ENCODE assay signal across 8 cellular contexts in genomic region chr9:19161257-19162025, GRCh38. TPM values are rescaled to one million over a fixed set of nuclear protein-coding genes. Genes with fewer than 3 reads are reported as not detected.
DNase-seq lines count a peak whose midpoint lies in the region; ATAC-seq lines count a peak whose summit lies in the region.

No MANE protein-coding gene starts in this region.

- peaks cover 3% of the 10 kb centered on the region for H3K4me1 ChIP-seq in right cardiac atrium (ENCODE audit: control insufficient read depth, insufficient read depth, low read length)

- intact Hi-C loops in right cardiac atrium (cut with DNase I): loop anchor here in 1 of 4 donors (5.0 kb wide), 1 partner anchor 34 kb away; the partner anchor contains the start of gene PLIN2

- H3K27me3 ChIP-seq in right cardiac atrium (ENCODE audit: control insufficient read depth, insufficient read depth): no peaks in the 10 kb centered on the region

- DNase-seq in NOMO-1 (lab: John Stamatoyannopoulos, UW; ENCODE audit: unreplicated experiment in 2 of 2) (peak; percentile 70 to 89), right cardiac atrium (no peak), 8988T (no peak), NCI-H2227 (lab: John Stamatoyannopoulos, UW; ENCODE audit: unreplicated experiment) (no peak)
- peak; percentile 45 for DNase-seq in activated naive CD4-positive, alpha-beta T cell treated with Interleukin-2 at 50 U/mL for 16 hours
- DNase-seq in stimulated activated CD4-positive, alpha-beta T cell treated with anti-CD3 and anti-CD28 coated beads, Interleukin-2, amount 100 ng/mL, for 4 hours (ENCODE audit: low read depth): peak; percentile 23

- no peak overlapping the region for H3K4me3 ChIP-seq in right cardiac atrium (ENCODE audit: low read length)

- H3K27ac ChIP-seq in right cardiac atrium (ENCODE audit: low read length): peak overlapping the region; percentile 52

- 54% methylated on average over 9 of the region's 9 CpGs for WGBS in right cardiac atrium

- ATAC-seq in GM18499 (IDR thresholded peaks at IDR 0.05; ENCODE audit: insufficient read depth, unreplicated experiment) (peak; percentile 90), HG02678 (IDR thresholded peaks at IDR 0.05; ENCODE audit: unreplicated experiment) (peak; percentile 78), right cardiac atrium (peak; percentile 79 to 93)

- no peaks in the 10 kb centered on the region for H3K9me3 ChIP-seq in right cardiac atrium (ENCODE audit: control insufficient read depth, low read length)

RNA-seq across cellular contexts. Expression of gene PLIN2, which starts 34.1 kb away (rescaled TPM):
- 100 to 1,000 TPM in 1 of 4 donors, 10 to 100 TPM in 3; 56.3 to 236 (median 79.0) TPM for total RNA-seq in right cardiac atrium
- 74.7 TPM for polyA plus RNA-seq in right cardiac atrium

RNA-seq across cellular contexts. Expression of gene HAUS6, which starts 58.7 kb away (rescaled TPM):
- total RNA-seq in right cardiac atrium: 1 to 10 TPM; 6.1 to 9.2 (median 7.9) TPM
- 2.8 TPM for polyA plus RNA-seq in right cardiac atrium

Comparison
In these comparisons a context has a peak if more than half of its experiments do, and no peak if none do; other contexts are left out.
1. DNase-seq: peak in NOMO-1 (2 of 2), activated naive CD4-positive, alpha-beta T cell treated with Interleukin-2 at 50 U/mL for 16 hours (single experiment) and stimulated activated CD4-positive, alpha-beta T cell treated with anti-CD3 and anti-CD28 coated beads, Interleukin-2, amount 100 ng/mL, for 4 hours (single experiment); none in right cardiac atrium (0 of 3), 8988T (single experiment) and NCI-H2227 (single experiment).
2. Peak in every context shown above with its lines, with median percentiles within 50 percentile points of each other: ATAC-seq.